ENCODE assay signal across 8 cellular contexts in the genomic region with DNA sequence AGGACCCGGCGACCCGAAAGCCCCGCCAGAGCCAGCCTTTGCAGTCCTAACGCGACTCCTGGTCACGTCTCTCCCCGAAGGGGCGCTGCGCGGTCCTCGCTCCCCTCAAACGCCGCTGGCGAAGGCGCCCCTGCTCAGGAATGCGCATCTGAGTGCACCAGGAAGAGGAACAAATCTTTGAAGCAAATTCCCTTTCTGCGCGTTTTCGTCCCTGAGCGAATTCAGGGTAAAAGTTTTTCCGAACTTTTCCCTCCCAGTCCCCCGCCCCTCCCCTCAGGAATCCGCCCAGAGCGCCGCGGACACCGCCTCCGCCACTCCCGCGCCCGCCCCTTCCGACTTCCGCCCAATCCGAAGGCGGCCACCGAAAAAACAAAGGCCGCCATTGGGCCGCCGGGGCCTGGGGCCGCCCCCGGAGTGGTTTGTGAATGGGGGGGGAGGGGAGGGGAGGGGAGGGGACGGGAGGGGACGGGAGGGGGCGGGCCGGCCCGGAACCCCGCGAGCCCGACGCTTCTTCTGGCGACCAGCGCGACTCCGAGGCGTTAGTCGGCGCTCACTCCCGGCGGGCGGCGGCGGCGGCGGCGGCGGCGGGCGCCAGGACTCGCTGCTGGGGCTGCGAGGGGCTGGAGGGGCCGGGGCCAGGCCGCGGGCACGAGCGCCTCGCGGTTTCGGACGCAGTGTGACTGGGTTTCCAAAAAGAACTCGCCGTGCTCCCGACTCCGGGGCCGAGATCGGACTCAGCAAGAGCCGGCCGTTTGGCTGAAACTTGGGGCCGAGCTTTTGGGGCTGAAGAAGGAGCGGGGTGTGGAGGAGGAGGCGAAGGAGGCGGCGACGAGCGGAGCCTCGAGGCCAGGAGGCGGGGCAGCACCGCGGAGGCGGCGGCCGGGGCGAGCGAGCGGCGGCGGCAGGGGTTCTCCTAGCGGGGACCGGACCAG. TPM values are rescaled to one million over a fixed set of nuclear protein-coding genes. Genes with fewer than 3 reads are reported as not detected.
A peak's percentile ranks its signal among the peaks of the same experiment; 100 is the strongest.
DNase-seq lines count a peak whose midpoint lies in the region; ATAC-seq and TF ChIP-seq lines count a peak whose summit lies in the region.

A gene (plus strand): TSS at position 539 of the 932 bp plus-strand sequence. CDS start 793 bp downstream, outside the sequence.

- H3K27me3 Mint-ChIP-seq in activated CD4-positive, alpha-beta memory T cell treated with anti-CD3 and anti-CD28 coated beads, Interleukin-2, amount 10 ng/mL, durations not matched to agents 7 days and 5 days, result peaks cover 42% of the 10 kb centered on the region

- H3K27me3 ChIP-seq in duodenal mucosa (ENCODE audit: control insufficient read depth in 1 of 2, insufficient read depth in 2 of 2, low read length in 2 of 2) (peaks cover 0 to 5% of the 10 kb centered on the region in 2 donors), lower lobe of right lung (ENCODE audit: low read depth) (peaks cover 30% of the 10 kb centered on the region)

- TF ChIP-seq CTCF in lower lobe of right lung (IDR thresholded peaks at IDR 0.05), result peak; percentile 13

- H3K27ac Mint-ChIP-seq in activated CD4-positive, alpha-beta memory T cell treated with anti-CD3 and anti-CD28 coated beads, Interleukin-2, amount 10 ng/mL, durations not matched to agents 7 days and 5 days, result no peak within 1 kb of the TSS

- peak within 1 kb of the TSS; percentile 88 to 94 for H3K4me3 ChIP-seq in duodenal mucosa (ENCODE audit: low read depth in 1 of 2, low read length in 2 of 2)
- H3K4me3 ChIP-seq in lower lobe of right lung, result peak within 1 kb of the TSS; percentile 83

- H3K4me1 Mint-ChIP-seq in activated CD4-positive, alpha-beta memory T cell treated with anti-CD3 and anti-CD28 coated beads, Interleukin-2, amount 10 ng/mL, durations not matched to agents 7 days and 5 days, result peaks cover 13% of the 10 kb centered on the region

- H3K9ac ChIP-seq in duodenal mucosa (ENCODE audit: low read depth in 1 of 2, low read length in 2 of 2), result peak within 1 kb of the TSS; percentile 59 to 80

- no peaks in the 10 kb centered on the region for H3K9me3 Mint-ChIP-seq in activated CD4-positive, alpha-beta memory T cell treated with anti-CD3 and anti-CD28 coated beads, Interleukin-2, amount 10 ng/mL, durations not matched to agents 7 days and 5 days

- CTCF ChIA-PET in activated CD4-positive, alpha-beta memory T cell treated with anti-CD3 and anti-CD28 coated beads, Interleukin-2, amount 10 ng/mL, durations not matched to agents 7 days and 5 days (lab: Charles Lee), result no interaction called here

- POLR2A ChIA-PET in activated CD4-positive, alpha-beta memory T cell treated with anti-CD3 and anti-CD28 coated beads, Interleukin-2, amount 10 ng/mL, durations not matched to agents 7 days and 5 days (lab: Charles Lee), result no interaction called here

- H3K36me3 ChIP-seq in duodenal mucosa (ENCODE audit: control insufficient read depth in 1 of 2, insufficient read depth in 2 of 2, low read length in 2 of 2) (no peaks in the 10 kb centered on the region), lower lobe of right lung (no peaks in the 10 kb centered on the region)

- H3K27ac ChIP-seq in duodenal mucosa (ENCODE audit: low read depth, low read length) (peak within 1 kb of the TSS; percentile 89), lower lobe of right lung (peak within 1 kb of the TSS; percentile 94)

- DNase-seq in AG20443 (ENCODE audit: low spot score), result peak; percentile 95
- peak; percentile 81 for DNase-seq in NCI-H510A treated with DMSO at 0.1 percent for 48 hours (lab: John Stamatoyannopoulos, UW)
- peak; percentile 88 for DNase-seq in activated CD4-positive, alpha-beta memory T cell treated with anti-CD3 and anti-CD28 coated beads, Interleukin-2, amount 10 ng/mL, durations not matched to agents 7 days and 5 days
- DNase-seq in lower lobe of right lung, result peak; percentile 93
- peak; percentile 69 to 85 for DNase-seq in stimulated activated CD4-positive, alpha-beta T cell treated with anti-CD3 and anti-CD28 coated beads, Interleukin-4, amount 100 ng/mL, for 48 hours (ENCODE audit: low read depth in 2 of 2)

- peaks cover 4% of the 10 kb centered on the region for H3K36me3 Mint-ChIP-seq in activated CD4-positive, alpha-beta memory T cell treated with anti-CD3 and anti-CD28 coated beads, Interleukin-2, amount 10 ng/mL, durations not matched to agents 7 days and 5 days (ENCODE audit: low read depth)

- H3K4me3 Mint-ChIP-seq in activated CD4-positive, alpha-beta memory T cell treated with anti-CD3 and anti-CD28 coated beads, Interleukin-2, amount 10 ng/mL, durations not matched to agents 7 days and 5 days, result peak within 1 kb of the TSS; percentile 77

- H3K4me1 ChIP-seq in duodenal mucosa (ENCODE audit: control insufficient read depth in 1 of 2, insufficient read depth in 2 of 2, low read length in 2 of 2) (peaks cover 20 to 41% of the 10 kb centered on the region in 2 donors), lower lobe of right lung (peaks cover 45% of the 10 kb centered on the region)

- ATAC-seq in GM18873 (IDR thresholded peaks at IDR 0.05; ENCODE audit: low FRiP score, unreplicated experiment) (peak; percentile 54), HG03139 (IDR thresholded peaks at IDR 0.05; ENCODE audit: unreplicated experiment) (peak; percentile 84), lower lobe of right lung (peak; percentile 95 to 96)

- intact Hi-C loops in lower lobe of right lung (cut with DNase I), result no loop called here

- H3K9me3 ChIP-seq in duodenal mucosa (ENCODE audit: control insufficient read depth in 1 of 2, low read length in 2 of 2) (no peaks in the 10 kb centered on the region), lower lobe of right lung (no peaks in the 10 kb centered on the region)

RNA-seq across cellular contexts. Expression of the gene that starts here (rescaled TPM):
- total RNA-seq in activated CD4-positive, alpha-beta memory T cell treated with anti-CD3 and anti-CD28 coated beads, Interleukin-2, amount 10 ng/mL, durations not matched to agents 7 days and 5 days, result under 1 TPM; 0.60 to 0.63 TPM
- total RNA-seq in lower lobe of right lung, result 15.2 TPM

Comparison
In these comparisons a context has a peak if more than half of its experiments do, and no peak if none do; other contexts are left out.
1. Peak in every context shown above with its lines: DNase-seq, ATAC-seq, H3K4me3 ChIP-seq and H3K27ac ChIP-seq.
2. Peak in DNase-seq in activated CD4-positive, alpha-beta memory T cell treated with anti-CD3 and anti-CD28 coated beads, Interleukin-2, amount 10 ng/mL, durations not matched to agents 7 days and 5 days; RNA of the gene not detected or under 1 TPM.